ENCODE assay signal across 10 cellular contexts in the genomic region with DNA sequence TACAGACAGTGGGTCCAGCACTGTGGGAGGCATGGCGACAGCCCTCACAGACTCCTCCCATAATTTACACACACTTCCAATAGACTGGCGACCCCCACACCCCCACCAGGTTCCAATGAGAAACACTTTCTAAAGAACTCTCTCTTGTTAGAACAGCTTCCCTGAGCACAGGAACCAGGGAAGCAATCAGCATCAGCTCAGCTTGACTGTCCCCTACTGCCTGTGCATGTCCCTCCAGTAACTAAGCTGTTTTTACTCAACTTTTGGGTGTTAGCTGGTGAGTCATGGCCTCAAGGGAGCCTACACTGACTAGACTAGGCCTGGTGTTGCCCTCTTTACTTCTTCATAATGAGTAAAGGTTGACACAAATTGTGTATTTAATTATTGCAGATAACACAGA. TPM values are rescaled to one million over a fixed set of nuclear protein-coding genes. Genes with fewer than 3 reads are reported as not detected.
DNase-seq lines count a peak whose midpoint lies in the region; ATAC-seq lines count a peak whose summit lies in the region.
"Had no signal": no experiment of that assay in that cellular context is flagged by ENCODE, and none has a peak within 500 bp of the region (broad histone marks: within the 10 kb centered on the region; RNA-seq: fewer than 3 reads in every experiment).

No MANE protein-coding gene starts in this region.

- DNase-seq in activated naive CD4-positive, alpha-beta T cell treated with anti-CD3 and anti-CD28 coated beads, Interleukin-2, amount 50 U/mL, for 72 hours (ENCODE audit: low spot score in 2 of 2), result peak in 1 of 2 donors; percentile 42
- no peak for DNase-seq in activated naive CD4-positive, alpha-beta T cell treated with anti-CD3 and anti-CD28 coated beads, Interleukin-2, amount 50 U/mL, for 16 hours
- peak; percentile 34 for DNase-seq in activated naive CD8-positive, alpha-beta T cell treated with anti-CD3 and anti-CD28 coated beads, Interleukin-2, amount 50 U/mL, for 24 hours
- DNase-seq in pons (ENCODE audit: low spot score), result no peak
- DNase-seq in NCI-H2029 treated with DMSO at 0.1 percent for 48 hours (lab: John Stamatoyannopoulos, UW), result no peak
- DNase-seq in H7, result no peak
- DNase-seq: NCI-H146 had no signal

- H3K27me3 ChIP-seq in H7 (ENCODE audit: control insufficient read depth, insufficient read depth, low read length), result no peaks in the 10 kb centered on the region
- H3K27me3 ChIP-seq: BLaER1 had no signal

- H3K4me3 Mint-ChIP-seq in activated naive CD8-positive, alpha-beta T cell treated with anti-CD3 and anti-CD28 coated beads, Interleukin-2, amount 50 U/mL, for 24 hours, result no peak overlapping the region
- peak overlapping the region; percentile 61 for H3K4me3 Mint-ChIP-seq in stimulated activated memory B cell treated with anti-CD40 and anti-IgM and Interleukin-4, amounts not matched to agents 10 μg/mL and 1 μg/mL and 100 μg/mL, for 72 hours

- H3K4me3 ChIP-seq in H7 (ENCODE audit: insufficient read depth, low read depth, low read length), result no peak overlapping the region
- H3K4me3 ChIP-seq: BLaER1 had no signal

- H3K9me3 Mint-ChIP-seq in activated naive CD4-positive, alpha-beta T cell treated with anti-CD3 and anti-CD28 coated beads, Interleukin-2, amount 50 U/mL, for 72 hours, result peaks cover 0 to 4% of the 10 kb centered on the region in 2 donors
- H3K9me3 Mint-ChIP-seq in activated naive CD8-positive, alpha-beta T cell treated with anti-CD3 and anti-CD28 coated beads, Interleukin-2, amount 50 U/mL, for 24 hours, result no peaks in the 10 kb centered on the region
- H3K9me3 Mint-ChIP-seq in stimulated activated memory B cell treated with anti-CD40 and anti-IgM and Interleukin-4, amounts not matched to agents 10 μg/mL and 1 μg/mL and 100 μg/mL, for 72 hours, result no peaks in the 10 kb centered on the region

- ATAC-seq in activated naive CD4-positive, alpha-beta T cell treated with anti-CD3 and anti-CD28 coated beads, Interleukin-2, amount 50 U/mL, for 72 hours, result peak; percentile 54 to 75
- peak; percentile 23 for ATAC-seq in HG03432 (IDR thresholded peaks at IDR 0.05; ENCODE audit: unreplicated experiment)
- ATAC-seq in activated naive CD8-positive, alpha-beta T cell treated with anti-CD3 and anti-CD28 coated beads, Interleukin-2, amount 50 U/mL, for 24 hours, result peak; percentile 80
- ATAC-seq in stimulated activated memory B cell treated with anti-CD40 and anti-IgM and Interleukin-4, amounts not matched to agents 10 μg/mL and 1 μg/mL and 100 μg/mL, for 72 hours, result peak; percentile 69

- H3K27ac Mint-ChIP-seq in activated naive CD4-positive, alpha-beta T cell treated with anti-CD3 and anti-CD28 coated beads, Interleukin-2, amount 50 U/mL, for 72 hours, result no peak overlapping the region
- no peak overlapping the region for H3K27ac Mint-ChIP-seq in activated naive CD8-positive, alpha-beta T cell treated with anti-CD3 and anti-CD28 coated beads, Interleukin-2, amount 50 U/mL, for 24 hours
- peak overlapping the region; percentile 97 for H3K27ac Mint-ChIP-seq in stimulated activated memory B cell treated with anti-CD40 and anti-IgM and Interleukin-4, amounts not matched to agents 10 μg/mL and 1 μg/mL and 100 μg/mL, for 72 hours

- no peaks in the 10 kb centered on the region for H3K36me3 ChIP-seq in H7 (replicated peaks; ENCODE audit: control insufficient read depth, insufficient read depth, low read length)
- H3K36me3 ChIP-seq: BLaER1 had no signal

- H3K36me3 Mint-ChIP-seq in activated naive CD4-positive, alpha-beta T cell treated with anti-CD3 and anti-CD28 coated beads, Interleukin-2, amount 50 U/mL, for 72 hours, result peaks cover 0 to 5% of the 10 kb centered on the region in 2 donors
- H3K36me3 Mint-ChIP-seq in activated naive CD8-positive, alpha-beta T cell treated with anti-CD3 and anti-CD28 coated beads, Interleukin-2, amount 50 U/mL, for 24 hours (ENCODE audit: low read depth), result no peaks in the 10 kb centered on the region
- H3K36me3 Mint-ChIP-seq in stimulated activated memory B cell treated with anti-CD40 and anti-IgM and Interleukin-4, amounts not matched to agents 10 μg/mL and 1 μg/mL and 100 μg/mL, for 72 hours, result peaks cover 4% of the 10 kb centered on the region

- peaks cover 89% of the 10 kb centered on the region for H3K4me1 Mint-ChIP-seq in activated naive CD8-positive, alpha-beta T cell treated with anti-CD3 and anti-CD28 coated beads, Interleukin-2, amount 50 U/mL, for 24 hours
- peaks cover 95% of the 10 kb centered on the region for H3K4me1 Mint-ChIP-seq in stimulated activated memory B cell treated with anti-CD40 and anti-IgM and Interleukin-4, amounts not matched to agents 10 μg/mL and 1 μg/mL and 100 μg/mL, for 72 hours

- H3K27me3 Mint-ChIP-seq in activated naive CD8-positive, alpha-beta T cell treated with anti-CD3 and anti-CD28 coated beads, Interleukin-2, amount 50 U/mL, for 24 hours, result no peaks in the 10 kb centered on the region
- H3K27me3 Mint-ChIP-seq in stimulated activated memory B cell treated with anti-CD40 and anti-IgM and Interleukin-4, amounts not matched to agents 10 μg/mL and 1 μg/mL and 100 μg/mL, for 72 hours, result no peaks in the 10 kb centered on the region

RNA-seq across cellular contexts. Expression of gene HERPUD2, which starts 32.6 kb away (rescaled TPM):
- 10 to 100 TPM; 21.9 to 22.3 TPM for total RNA-seq in activated naive CD4-positive, alpha-beta T cell treated with anti-CD3 and anti-CD28 coated beads, Interleukin-2, amount 50 U/mL, for 72 hours
- 15.9 and 16.7 TPM in 2 replicates for total RNA-seq in H7 (2014; rRNA removed; shearing (Covaris generic))

Comparison
In these comparisons a context has a peak if more than half of its experiments do, and no peak if none do; other contexts are left out.
1. ATAC-seq: peak in every context shown above with its lines; median percentile 80 in activated naive CD8-positive, alpha-beta T cell treated with anti-CD3 and anti-CD28 coated beads, Interleukin-2, amount 50 U/mL, for 24 hours; 69 in stimulated activated memory B cell treated with anti-CD40 and anti-IgM and Interleukin-4, amounts not matched to agents 10 μg/mL and 1 μg/mL and 100 μg/mL, for 72 hours; 64 in activated naive CD4-positive, alpha-beta T cell treated with anti-CD3 and anti-CD28 coated beads, Interleukin-2, amount 50 U/mL, for 72 hours; 23 in HG03432.